In the genomic region with DNA sequence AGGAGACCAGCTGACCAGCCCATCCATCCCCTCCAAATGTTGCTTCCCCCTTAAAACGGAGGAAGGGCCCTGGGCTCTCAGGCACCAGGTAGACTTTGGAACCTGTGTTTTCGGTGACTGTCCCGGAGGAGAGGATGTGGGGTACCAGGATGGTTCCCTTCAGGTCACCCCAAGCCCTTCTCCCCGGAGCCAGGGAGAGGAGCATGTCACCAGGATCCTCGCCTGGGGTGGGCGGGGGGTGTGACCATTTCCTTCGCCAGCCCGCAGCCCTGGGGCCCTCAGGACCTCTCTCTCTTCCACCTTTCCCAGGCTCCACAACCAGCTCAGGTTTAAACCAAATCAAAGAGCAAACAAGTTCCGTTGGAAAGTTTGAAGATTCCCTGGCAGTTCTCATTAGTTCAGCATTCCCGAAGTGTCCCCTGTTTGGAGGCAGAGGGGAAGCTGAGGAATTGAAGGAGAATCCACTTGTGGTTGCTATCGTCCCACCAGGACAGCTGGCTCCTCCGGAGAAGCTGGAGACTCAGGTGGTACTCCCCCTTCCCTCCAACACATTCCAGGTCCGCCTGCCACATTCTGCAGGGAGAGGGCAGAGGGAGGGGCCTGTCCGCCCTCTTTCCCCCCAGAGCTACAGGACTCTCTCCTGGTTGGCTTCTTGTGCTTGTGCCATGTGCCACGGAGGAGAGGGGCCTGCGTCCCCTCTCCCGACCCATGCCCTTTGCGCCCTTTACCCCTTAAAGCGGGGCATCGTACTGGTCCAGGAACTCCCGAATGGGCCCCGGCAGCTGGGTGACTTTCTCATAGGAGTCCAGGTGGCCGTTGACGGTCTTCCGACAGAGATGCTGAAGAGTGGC, we compare ENCODE assay signal across 10 cellular contexts. TPM values are rescaled to one million over a fixed set of nuclear protein-coding genes. Genes with fewer than 3 reads are reported as not detected.
A peak's percentile ranks its signal among the peaks of the same experiment; 100 is the strongest.
DNase-seq lines count a peak whose midpoint lies in the region; ATAC-seq, FAIRE-seq and TF ChIP-seq lines count a peak whose summit lies in the region.
"Had no signal": no experiment of that assay in that cellular context is flagged by ENCODE, and none has a peak within 500 bp of the region (broad histone marks: within the 10 kb centered on the region; RNA-seq: fewer than 3 reads in every experiment).

No MANE protein-coding gene starts in this region.

- WGBS in H1 (ENCODE audit: extremely low coverage in 1 of 2, insufficient coverage in 1 of 2, insufficient read length in 1 of 2, insufficient replicate concordance in 2 of 2, low coverage in 1 of 2, low lambda C conversion rate in 2 of 2, missing lambda C conversion rate in 1 of 2), 2 experiments = 74% methylated on average over 16 of the region's 25 CpGs; no CpG with 5 or more reads in 1 of the 2 experiments

- H4K20me1 ChIP-seq in PC-9 (ENCODE audit: insufficient read depth) (peaks cover 22% of the 10 kb centered on the region), H1 (replicated peaks in 1 of 2; ENCODE audit: control insufficient read depth in 1 of 2, insufficient read depth in 2 of 2, low read length in 2 of 2) (peaks cover 16 to 21% of the 10 kb centered on the region in 2 experiments), neural cell (ENCODE audit: insufficient read depth) (peaks cover 8% of the 10 kb centered on the region)

- H3K27ac ChIP-seq in PC-9 (no peak overlapping the region), H1 (ENCODE audit: low read depth, low read length) (no peak overlapping the region), neural cell (ENCODE audit: low read length) (no peak overlapping the region)

- H3K4me1 ChIP-seq in PC-9 (replicated peaks; ENCODE audit: insufficient read depth) (peaks cover 34% of the 10 kb centered on the region), H1 (replicated peaks in 1 of 4; ENCODE audit: control insufficient read depth in 3 of 4, insufficient read depth in 4 of 4, low read length in 3 of 4) (peaks cover 13 to 51% (median 32%) of the 10 kb centered on the region in 4 experiments)

- no peak overlapping the region for H2AK5ac ChIP-seq in H1 (ENCODE audit: low read depth, low read length)

- H3K4ac ChIP-seq in H1 (replicated peaks; ENCODE audit: insufficient read length, low read depth, low read length) = no peak overlapping the region

- H2BK20ac ChIP-seq in H1 (ENCODE audit: low read length) = no peak overlapping the region

- peak overlapping the region; percentile 88 for H3K4me3 ChIP-seq in AG10803 (ENCODE audit: low read length)
- H3K4me3 ChIP-seq in PC-9 = peak overlapping the region; percentile 69
- H3K4me3 ChIP-seq in H1 (ENCODE audit: extremely low read depth in 1 of 4, insufficient read depth in 2 of 4, low read depth in 3 of 4, low read length in 4 of 4) = peak overlapping the region; percentile 15 to 81 (median 71); a peak in 6 of 8 replicates
- peak overlapping the region; percentile 92 for H3K4me3 ChIP-seq in neural cell (ENCODE audit: low read length)

- H3K27me3 ChIP-seq in PC-9 (ENCODE audit: insufficient read depth, low read depth) (no peaks in the 10 kb centered on the region), H1 (replicated peaks in 1 of 4; ENCODE audit: control insufficient read depth in 3 of 4, extremely low read depth in 1 of 4, insufficient read depth in 3 of 4, low read length in 3 of 4) (peaks cover 0 to 27% (median 12%) of the 10 kb centered on the region in 4 experiments; a peak in 4 of 7 replicates), neural cell (ENCODE audit: insufficient read depth, low read depth, low read length) (no peaks in the 10 kb centered on the region)

- CTCF ChIA-PET in PC-9 (lab: Charles Lee) = interaction anchor here (0.6 kb wide), 1 partner anchor 37 kb away, joined by 9 read pairs; no protein-coding TSS in a partner anchor
- CTCF ChIA-PET in H1 (lab: Charles Lee; ENCODE audit: partially characterized antibody) = interaction anchor here (0.7 to 20.5 kb wide), 12 partner anchors 10 to 107 kb away, joined by 3 to 257 read pairs (median 4); no protein-coding TSS in a partner anchor

- H3K14ac ChIP-seq in H1 (ENCODE audit: insufficient read length) = no peak overlapping the region

- no peak overlapping the region for H4K91ac ChIP-seq in H1 (replicated peaks; ENCODE audit: insufficient read length, low read length)

- H3F3A ChIP-seq in PC-9 (ENCODE audit: insufficient read depth, low read depth) (peaks cover 27% of the 10 kb centered on the region; the same call in 1 of the 2 replicates), neural cell (ENCODE audit: insufficient read depth, low read length, poor library complexity, severe bottlenecking) (no peaks in the 10 kb centered on the region)

- H3K23ac ChIP-seq in H1 (ENCODE audit: insufficient read length) = no peak overlapping the region

- POLR2A ChIA-PET in PC-9 (lab: Charles Lee; ENCODE audit: unreplicated experiment) = interaction anchor here (0.6 to 1.0 kb wide), 2 partner anchors 15 to 44 kb away, joined by 4 to 7 read pairs; no protein-coding TSS in a partner anchor
- POLR2A ChIA-PET in H1 (lab: Charles Lee; ENCODE audit: partially characterized antibody) = interaction anchor here (0.5 to 4.9 kb wide), 13 partner anchors 10 to 509 kb away, joined by 3 to 29 read pairs (median 7); no protein-coding TSS in a partner anchor

- no peak overlapping the region for H4K5ac ChIP-seq in H1 (ENCODE audit: insufficient read length, low read depth, low read length)

- no peak for TF ChIP-seq POLR2A in H1 (IDR thresholded peaks at IDR 0.05; ENCODE audit: control extremely low read depth in 1 of 2, low read depth in 2 of 2, low read length in 2 of 2)

- H2BK12ac ChIP-seq in H1 (ENCODE audit: low read depth, low read length) = no peak overlapping the region

- ATAC-seq in GM19035 (IDR thresholded peaks at IDR 0.05; ENCODE audit: unreplicated experiment) = no peak
- no peak for ATAC-seq in HG03108 (IDR thresholded peaks at IDR 0.05; ENCODE audit: unreplicated experiment)

- H3K4me2 ChIP-seq in PC-9 = peak overlapping the region; percentile 86
- H3K4me2 ChIP-seq in H1 (ENCODE audit: insufficient read depth in 1 of 2, low read depth in 2 of 2, low read length in 2 of 2) = peak overlapping the region; percentile 66 to 80
- no peak overlapping the region for H3K4me2 ChIP-seq in neural cell (ENCODE audit: low read length)

- H3K18ac ChIP-seq in H1 (ENCODE audit: extremely low read depth, low read length) = no peak overlapping the region

- H3K36me3 ChIP-seq in PC-9 (ENCODE audit: low read depth) (no peaks in the 10 kb centered on the region; the same call in 1 of the 2 replicates), H1 (ENCODE audit: control insufficient read depth in 2 of 4, insufficient read depth in 4 of 4, low read length in 3 of 4) (peaks cover 2 to 19% (median 7%) of the 10 kb centered on the region in 4 experiments; a peak in 5 of 8 replicates), neural cell (ENCODE audit: insufficient read depth, low read length) (no peaks in the 10 kb centered on the region)

- H2AFZ ChIP-seq in PC-9 (no peak overlapping the region), H1 (ENCODE audit: low read length) (no peak overlapping the region), neural cell (ENCODE audit: low read depth, low read length) (no peak overlapping the region)

- no peaks in the 10 kb centered on the region for H3K9me3 ChIP-seq in PC-9 (ENCODE audit: insufficient read depth, low read depth)
- no peaks in the 10 kb centered on the region for H3K9me3 ChIP-seq in H1 (ENCODE audit: insufficient read depth in 2 of 2, low read depth in 1 of 2, low read length in 1 of 2)
- H3K9me3 ChIP-seq in neural cell (ENCODE audit: low read length) = no peaks in the 10 kb centered on the region

- no TSS peak for BruUV-seq in PC-9 (replicated peaks; lab: Mats Ljungman, UMichigan)

- H3K9me2 ChIP-seq in PC-9 (ENCODE audit: insufficient read depth) (no peaks in the 10 kb centered on the region), neural cell (ENCODE audit: insufficient read depth, low read length) (no peaks in the 10 kb centered on the region)

- DNase-seq in AG10803 (ENCODE audit: low read depth) (no peak), PC-9 (peak in 1 of 2 experiments; percentile 35), H1 (ENCODE audit: low read depth in 1 of 2, low spot score in 2 of 2) (no peak), A172 (ENCODE audit: low spot score) (no peak), LoVo (ENCODE audit: low spot score) (no peak)
- DNase-seq: effector CD8-positive, alpha-beta T cell; NCI-H1048 had no signal

- FAIRE-seq in H1 (lab: Jason Lieb, UNC) = no peak

- no peak overlapping the region for H2BK5ac ChIP-seq in H1 (ENCODE audit: low read depth, low read length)

- no peaks in the 10 kb centered on the region for H3K79me1 ChIP-seq in H1 (ENCODE audit: low read depth, low read length)

- intact Hi-C loops in PC-9 (cut with micrococcal nuclease; ENCODE audit: unreplicated experiment) = no loop called here

- TF ChIP-seq EP300 in H1 (IDR thresholded peaks at IDR 0.05; ENCODE audit: borderline replicate concordance in 1 of 2, low read depth in 2 of 2, low read length in 2 of 2) = no peak
- no peak for TF ChIP-seq EP300 in neural cell (conservative IDR thresholded peaks at IDR 0.05; ENCODE audit: poor library complexity, severe bottlenecking)

- H3K9ac ChIP-seq in H1 (replicated peaks in 1 of 4; ENCODE audit: extremely low read depth in 1 of 4, low read depth in 3 of 4, low read length in 3 of 4) (no peak overlapping the region), neural cell (ENCODE audit: low read length) (peak overlapping the region; percentile 76)

- TF ChIP-seq RAD21 in H1 (IDR thresholded peaks at IDR 0.05 in 1 of 2, conservative IDR thresholded peaks at IDR 0.05 in 1 of 2; ENCODE audit: low read depth in 2 of 2, low read length in 2 of 2) (no peak), neural cell (conservative IDR thresholded peaks at IDR 0.05) (no peak)

- peaks cover 16% of the 10 kb centered on the region for H3K23me2 ChIP-seq in H1 (ENCODE audit: low read depth, low read length)

- H4K8ac ChIP-seq in H1 (ENCODE audit: extremely low read depth, insufficient read depth, low read length) = no peak overlapping the region

- no peak overlapping the region for H3K56ac ChIP-seq in H1 (replicated peaks; ENCODE audit: insufficient read length, low read depth, low read length)

- no peak overlapping the region for H2BK120ac ChIP-seq in H1 (replicated peaks; ENCODE audit: low read depth, low read length)

- H3K79me2 ChIP-seq in PC-9 (ENCODE audit: low read depth) (peaks cover 40% of the 10 kb centered on the region), H1 (ENCODE audit: control insufficient read depth in 1 of 2, insufficient read depth in 2 of 2, low read length in 2 of 2) (peaks cover 8 to 28% of the 10 kb centered on the region in 2 experiments; a peak in 3 of 4 replicates), neural cell (replicated peaks; ENCODE audit: insufficient read depth, low read length) (peaks cover 21% of the 10 kb centered on the region)

- H2BK15ac ChIP-seq in H1 (ENCODE audit: low read length) = no peak overlapping the region

- TF ChIP-seq CTCF in AG10803 (conservative IDR thresholded peaks at IDR 0.05; ENCODE audit: low read length) = no peak
- TF ChIP-seq CTCF in PC-9 (conservative IDR thresholded peaks at IDR 0.05) = no peak
- TF ChIP-seq CTCF in H1 (IDR thresholded peaks at IDR 0.05; ENCODE audit: control extremely low read depth in 1 of 3, insufficient read depth in 1 of 3, low read depth in 1 of 3, low read length in 3 of 3) = no peak
- TF ChIP-seq CTCF in neural cell (IDR thresholded peaks at IDR 0.05; ENCODE audit: poor library complexity, severe bottlenecking) = no peak

RNA-seq across cellular contexts. Expression of a gene that starts 2.0 kb away (rescaled TPM):
- total RNA-seq in PC-9 (2021) = 20.7 and 21.7 TPM in 2 replicates
- total RNA-seq in H1 (2021; fragmentation: NEBNext Ultra II Directional; extraction: Animal tissue kit (Norgen Biotek cat#: 25700)) = 47.9 and 49.4 TPM in 2 replicates
- 10.1 and 15.2 TPM in 2 replicates for polyA plus RNA-seq in H1 (2011; rRNA removed)
- polyA plus RNA-seq in H1 (2011; cell fraction: cytosol; rRNA removed) = 13.5 TPM
- 33.4 TPM for polyA plus RNA-seq in H1 (2011; cell fraction: nucleus; rRNA removed)
- polyA plus RNA-seq in H1 (2012, experiment 1 of 2) = 13.7 to 17.9 TPM (median 15.6 TPM) in 4 replicates
- 21.7 TPM for polyA plus RNA-seq in H1 (2012, experiment 2 of 2)
- 28.0 TPM for polyA plus RNA-seq in H1 (2013, experiment 1 of 2)
- 27.0 TPM for polyA plus RNA-seq in H1 (2013, experiment 2 of 2)
- 7.3 and 11.0 TPM in 2 replicates for polyA minus RNA-seq in H1 (2011; rRNA and poly(A)+ RNA removed)
- 17.7 TPM for polyA minus RNA-seq in H1 (2011; cell fraction: cytosol; rRNA and poly(A)+ RNA removed)
- 14.3 TPM for polyA minus RNA-seq in H1 (2011; cell fraction: nucleus; rRNA and poly(A)+ RNA removed)
- polyA plus RNA-seq in neural cell = 5.4 and 7.1 TPM in 2 replicates
- polyA minus RNA-seq in neural cell = 14.9 and 17.3 TPM in 2 replicates
- 51.0 and 60.2 TPM in 2 replicates for total RNA-seq in A172 (2014; rRNA removed; shearing (Covaris generic))

RNA-seq across cellular contexts. Expression of a gene that starts 20.5 kb away (rescaled TPM):
- 37.7 and 40.2 TPM in 2 replicates for total RNA-seq in PC-9 (2021)
- 56.7 and 60.0 TPM in 2 replicates for total RNA-seq in H1 (2021; fragmentation: NEBNext Ultra II Directional; extraction: Animal tissue kit (Norgen Biotek cat#: 25700))
- polyA plus RNA-seq in H1 (2011; rRNA removed) = 46.7 and 69.3 TPM in 2 replicates
- 69.5 TPM for polyA plus RNA-seq in H1 (2011; cell fraction: cytosol; rRNA removed)
- 180 TPM for polyA plus RNA-seq in H1 (2011; cell fraction: nucleus; rRNA removed)
- polyA plus RNA-seq in H1 (2012, experiment 1 of 2) = 38.8 to 53.2 TPM (median 48.6 TPM) in 4 replicates
- 42.4 TPM for polyA plus RNA-seq in H1 (2012, experiment 2 of 2)
- 34.5 TPM for polyA plus RNA-seq in H1 (2013, experiment 1 of 2)
- 33.4 TPM for polyA plus RNA-seq in H1 (2013, experiment 2 of 2)
- polyA minus RNA-seq in H1 (2011; rRNA and poly(A)+ RNA removed) = 49.7 and 65.7 TPM in 2 replicates
- polyA minus RNA-seq in H1 (2011; cell fraction: cytosol; rRNA and poly(A)+ RNA removed) = 37.5 TPM
- polyA minus RNA-seq in H1 (2011; cell fraction: nucleus; rRNA and poly(A)+ RNA removed) = 62.2 TPM
- polyA plus RNA-seq in neural cell = 65.7 and 81.8 TPM in 2 replicates
- polyA minus RNA-seq in neural cell = 61.6 and 64.1 TPM in 2 replicates
- 25.6 and 40.1 TPM in 2 replicates for total RNA-seq in A172 (2014; rRNA removed; shearing (Covaris generic))
